In genomic region chr9:109444771-109445320, GRCh38 we compare ENCODE assay signal across 16 cellular contexts. TPM values are rescaled to one million over a fixed set of nuclear protein-coding genes. Genes with fewer than 3 reads are reported as not detected.
"Had no signal": no experiment of that assay in that cellular context is flagged by ENCODE, and none has a peak within 500 bp of the region (broad histone marks: within the 10 kb centered on the region; RNA-seq: fewer than 3 reads in every experiment).

No MANE protein-coding gene starts in this region.

- H3K27me3 ChIP-seq: right lobe of liver, tibial nerve had no signal

- H3K9me3 ChIP-seq: heart left ventricle, neutrophil, psoas muscle, right lobe of liver, spleen, tibial nerve had no signal

- H3K27ac ChIP-seq: heart left ventricle, neutrophil, psoas muscle, right lobe of liver, spleen, tibial nerve had no signal

- H3K36me3 ChIP-seq: heart left ventricle, neutrophil, spleen, tibial nerve had no signal

- DNase-seq: effector memory CD4-positive, alpha-beta T cell; heart left ventricle; hippocampal formation; mesendoderm; naive thymus-derived CD8-positive, alpha-beta T cell; psoas muscle; retina; right lobe of liver; spleen; stimulated activated CD4-positive, alpha-beta T cell treated with anti-CD3 and anti-CD28 coated beads, Interleukin-15, amount 100 ng/mL, for 24 hours; stimulated activated CD4-positive, alpha-beta T cell treated with anti-CD3 and anti-CD28 coated beads, Interleukin-1b, Interleukin-23, amount 100 ng/mL, for 48 hours; stimulated activated CD4-positive, alpha-beta T cell treated with anti-CD3 and anti-CD28 coated beads, Interleukin-4, amount 100 ng/mL, for 24 hours had no signal

- FAIRE-seq: endometrium, frontal cortex had no signal

- H3K4me3 ChIP-seq: heart left ventricle, psoas muscle, right lobe of liver, spleen, tibial nerve had no signal

RNA-seq across cellular contexts. Expression of gene PTPN3, which starts 53.3 kb away (rescaled TPM):
- total RNA-seq: naive thymus-derived CD8-positive, alpha-beta T cell had no signal
- polyA plus RNA-seq: naive thymus-derived CD8-positive, alpha-beta T cell had no signal
